8 cellular contexts compared by ENCODE assay signal in genomic region chr6:36130672-36131516, GRCh38. TPM values are rescaled to one million over a fixed set of nuclear protein-coding genes. Genes with fewer than 3 reads are reported as not detected.
DNase-seq lines count a peak whose midpoint lies in the region; ATAC-seq and TF ChIP-seq lines count a peak whose summit lies in the region.

No MANE protein-coding gene starts in this region.

- H3F3A ChIP-seq in PC-3 (ENCODE audit: low read length, unreplicated experiment): no peaks in the 10 kb centered on the region

- peak overlapping the region; percentile 96 for H2AFZ ChIP-seq in PC-3 (ENCODE audit: low read length)

- CTCF ChIA-PET in PC-3 (lab: Charles Lee): interaction anchor here (0.6 kb wide), 1 partner anchor 348 kb away, joined by 11 read pairs; no protein-coding TSS in a partner anchor

- no peaks in the 10 kb centered on the region for H3K9me3 Mint-ChIP-seq in activated naive CD8-positive, alpha-beta T cell treated with anti-CD3 and anti-CD28 coated beads for 36 hours
- H3K9me3 Mint-ChIP-seq in osteocyte (ENCODE audit: unreplicated experiment): no peaks in the 10 kb centered on the region

- H3K27me3 ChIP-seq in BLaER1 treated with 17β-estradiol and CSF1 and Interleukin-3, amounts not matched to agents 10 nM and 100 nM: no peaks in the 10 kb centered on the region
- H3K27me3 ChIP-seq in H7 (ENCODE audit: control insufficient read depth, insufficient read depth, low read length): peaks cover 8% of the 10 kb centered on the region
- H3K27me3 ChIP-seq in PC-3 (ENCODE audit: low read length): no peaks in the 10 kb centered on the region

- peaks cover 87 to 97% (median 95%) of the 10 kb centered on the region in 10 experiments for H3K4me1 ChIP-seq in BLaER1 treated with 17β-estradiol and CSF1 and Interleukin-3, amounts not matched to agents 10 nM and 100 nM
- peaks cover 39% of the 10 kb centered on the region for H3K4me1 ChIP-seq in PC-3 (ENCODE audit: insufficient read depth, low read length)

- peak overlapping the region; percentile 62 to 77 (median 66) for H3K4me3 ChIP-seq in BLaER1 treated with 17β-estradiol and CSF1 and Interleukin-3, amounts not matched to agents 10 nM and 100 nM
- H3K4me3 ChIP-seq in H7 (ENCODE audit: insufficient read depth, low read depth, low read length) (peak overlapping the region; percentile 50), PC-3 (ENCODE audit: low read length) (peak overlapping the region; percentile 75), iPS-18c (ENCODE audit: insufficient read depth, low read depth, low read length) (peak overlapping the region; percentile 45; the same call in 1 of the 2 replicates)

- H3K27ac Mint-ChIP-seq in activated naive CD8-positive, alpha-beta T cell treated with anti-CD3 and anti-CD28 coated beads for 36 hours: peak overlapping the region; percentile 94
- H3K27ac Mint-ChIP-seq in osteocyte (ENCODE audit: unreplicated experiment): no peak overlapping the region

- no TSS peak for BruUV-seq in PC-3 (replicated peaks; lab: Mats Ljungman, UMichigan)

- peak; percentile 52 for ATAC-seq in PC-3

- POLR2A ChIA-PET in PC-3 (lab: Charles Lee; ENCODE audit: unreplicated experiment): interaction anchor here (0.8 kb wide), 1 partner anchor 102 kb away, joined by 5 read pairs; no protein-coding TSS in a partner anchor

- H4K20me1 ChIP-seq in BLaER1 treated with 17β-estradiol and CSF1 and Interleukin-3, amounts not matched to agents 10 nM and 100 nM: peaks cover 0 to 5% (median 0%) of the 10 kb centered on the region in 11 experiments; a peak in 3 of 22 replicates
- H4K20me1 ChIP-seq in PC-3 (ENCODE audit: low read length): no peaks in the 10 kb centered on the region

- peaks cover 54% of the 10 kb centered on the region for H3K4me1 Mint-ChIP-seq in activated naive CD8-positive, alpha-beta T cell treated with anti-CD3 and anti-CD28 coated beads for 36 hours
- peaks cover 22% of the 10 kb centered on the region for H3K4me1 Mint-ChIP-seq in osteocyte (ENCODE audit: unreplicated experiment)

- H3K4me2 ChIP-seq in BLaER1 treated with 17β-estradiol and CSF1 and Interleukin-3, amounts not matched to agents 10 nM and 100 nM: peak overlapping the region; percentile 87 to 100 (median 97)
- H3K4me2 ChIP-seq in PC-3 (ENCODE audit: low read length): peak overlapping the region; percentile 97

- H3K36me3 Mint-ChIP-seq in activated naive CD8-positive, alpha-beta T cell treated with anti-CD3 and anti-CD28 coated beads for 36 hours: peaks cover 9% of the 10 kb centered on the region
- H3K36me3 Mint-ChIP-seq in osteocyte (ENCODE audit: unreplicated experiment): no peaks in the 10 kb centered on the region

- H3K79me2 ChIP-seq in PC-3 (ENCODE audit: low read length): peaks cover 24% of the 10 kb centered on the region

- DNase-seq in H7: peak; percentile 85
- DNase-seq in PC-3: peak; percentile 60
- peak; percentile 81 for DNase-seq in activated naive CD8-positive, alpha-beta T cell treated with anti-CD3 and anti-CD28 coated beads for 36 hours
- DNase-seq in stimulated activated CD4-positive, alpha-beta T cell treated with anti-CD3 and anti-CD28 coated beads, Interleukin-15, amount 100 ng/mL, for 48 hours (ENCODE audit: low read depth in 2 of 2): peak; percentile 55 to 65
- no peak for DNase-seq in DMS 273 (lab: John Stamatoyannopoulos, UW; ENCODE audit: unreplicated experiment)
- no peak for DNase-seq in osteocyte (ENCODE audit: extremely low spot score, unreplicated experiment)

- H3K36me3 ChIP-seq in BLaER1 treated with 17β-estradiol and CSF1 and Interleukin-3, amounts not matched to agents 10 nM and 100 nM: peaks cover 0 to 37% (median 0%) of the 10 kb centered on the region in 11 experiments; a peak in 10 of 22 replicates
- H3K36me3 ChIP-seq in H7 (replicated peaks; ENCODE audit: control insufficient read depth, insufficient read depth, low read length) (no peaks in the 10 kb centered on the region; the same call in 1 of the 2 replicates), PC-3 (ENCODE audit: low read depth, low read length) (no peaks in the 10 kb centered on the region)

- no peaks in the 10 kb centered on the region for H3K9me3 ChIP-seq in BLaER1 treated with 17β-estradiol and CSF1 and Interleukin-3, amounts not matched to agents 10 nM and 100 nM (replicated peaks in 1 of 11)
- H3K9me3 ChIP-seq in PC-3 (ENCODE audit: low read length) (no peaks in the 10 kb centered on the region), iPS-18c (ENCODE audit: control insufficient read depth, insufficient read depth, low read length) (no peaks in the 10 kb centered on the region)

- H3K27ac ChIP-seq in BLaER1 treated with 17β-estradiol and CSF1 and Interleukin-3, amounts not matched to agents 10 nM and 100 nM: peak overlapping the region; percentile 74 to 94 (median 89)
- peak overlapping the region; percentile 51 for H3K27ac ChIP-seq in PC-3 (ENCODE audit: low read length)

- peak overlapping the region; percentile 73 to 95 (median 86) for H3K9ac ChIP-seq in BLaER1 treated with 17β-estradiol and CSF1 and Interleukin-3, amounts not matched to agents 10 nM and 100 nM
- H3K9ac ChIP-seq in PC-3 (ENCODE audit: low read length): peak overlapping the region; percentile 69

- no peaks in the 10 kb centered on the region for H3K9me2 ChIP-seq in PC-3 (replicated peaks; ENCODE audit: low read length)

- TF ChIP-seq CTCF in PC-3 (conservative IDR thresholded peaks at IDR 0.05; ENCODE audit: low read depth, low read length): peak; percentile 38; the same call in 1 of the 2 replicates
- no peak for TF ChIP-seq CTCF in osteocyte (IDR thresholded peaks at IDR 0.05)

- peak overlapping the region; percentile 86 for H3K4me3 Mint-ChIP-seq in activated naive CD8-positive, alpha-beta T cell treated with anti-CD3 and anti-CD28 coated beads for 36 hours
- no peak overlapping the region for H3K4me3 Mint-ChIP-seq in osteocyte (ENCODE audit: unreplicated experiment)

- no peaks in the 10 kb centered on the region for H3K27me3 Mint-ChIP-seq in activated naive CD8-positive, alpha-beta T cell treated with anti-CD3 and anti-CD28 coated beads for 36 hours
- no peaks in the 10 kb centered on the region for H3K27me3 Mint-ChIP-seq in osteocyte (ENCODE audit: unreplicated experiment)

- intact Hi-C loops in PC-3 (cut with micrococcal nuclease): loop anchor here (1.0 kb wide), 1 partner anchor 65 kb away; the partner anchor contains the start of gene BRPF3

RNA-seq across cellular contexts. Expression of gene MAPK13, which starts 0.6 kb away (rescaled TPM):
- total RNA-seq in H7 (2014; rRNA removed; shearing (Covaris generic)): 3.2 TPM in 2 replicates
- total RNA-seq in PC-3 (2014; rRNA removed) (36.9 and 41.4 TPM in 2 replicates), osteocyte (1.5 and 1.6 TPM in 2 replicates)
- 10 to 100 TPM; 53.0 to 53.5 TPM for total RNA-seq in activated naive CD8-positive, alpha-beta T cell treated with anti-CD3 and anti-CD28 coated beads for 36 hours

Comparison
In these comparisons a context has a peak if more than half of its experiments do, and no peak if none do; other contexts are left out.
1. DNase-seq: peak in H7 (single experiment), PC-3 (single experiment), activated naive CD8-positive, alpha-beta T cell treated with anti-CD3 and anti-CD28 coated beads for 36 hours (single experiment) and stimulated activated CD4-positive, alpha-beta T cell treated with anti-CD3 and anti-CD28 coated beads, Interleukin-15, amount 100 ng/mL, for 48 hours (2 of 2); none in DMS 273 (single experiment) and osteocyte (single experiment).
2. Peak in every context shown above with its lines, with median percentiles within 50 percentile points of each other: H3K4me3 ChIP-seq.